In genomic region chr18:44679912-44680270, GRCh38 we compare ENCODE assay signal across 8 cellular contexts.
A peak's percentile ranks its signal among the peaks of the same experiment; 100 is the strongest.
DNase-seq lines count a peak whose midpoint lies in the region; ATAC-seq lines count a peak whose summit lies in the region.

No MANE protein-coding gene starts in this region.

- ATAC-seq in HG02678 (IDR thresholded peaks at IDR 0.05; ENCODE audit: unreplicated experiment) (peak; percentile 9), HG03175 (IDR thresholded peaks at IDR 0.05; ENCODE audit: unreplicated experiment) (no peak), HG03469 (IDR thresholded peaks at IDR 0.05; ENCODE audit: unreplicated experiment) (no peak)

- H3K9me3 ChIP-seq in iPS-15b (ENCODE audit: control insufficient read depth, insufficient read depth, low read length) = no peaks in the 10 kb centered on the region

- peaks cover 13% of the 10 kb centered on the region for H3K4me1 ChIP-seq in iPS-15b (ENCODE audit: control insufficient read depth, insufficient read depth, low read length)

- peak overlapping the region; percentile 63 for H3K4me3 ChIP-seq in iPS-15b (ENCODE audit: low read depth, low read length)
- H3K4me3 ChIP-seq in skeletal muscle cell (ENCODE audit: low read depth, low read length) = peak overlapping the region; percentile 74

- H3K36me3 ChIP-seq in iPS-15b (ENCODE audit: control insufficient read depth, insufficient read depth, low read length) = no peaks in the 10 kb centered on the region

- H3K27me3 ChIP-seq in iPS-15b (ENCODE audit: control insufficient read depth, insufficient read depth, low read length) = peaks cover 21% of the 10 kb centered on the region

- H3K9ac ChIP-seq in iPS-15b (ENCODE audit: low read depth, low read length) = no peak overlapping the region

- DNase-seq in DMS53 treated with DMSO at 0.1 percent for 48 hours (lab: John Stamatoyannopoulos, UW; ENCODE audit: unreplicated experiment) = peak; percentile 56
- DNase-seq in NOMO-1 treated with DMSO at 0.1 percent for 48 hours (lab: John Stamatoyannopoulos, UW; ENCODE audit: unreplicated experiment) = peak; percentile 33
- peak; percentile 73 for DNase-seq in astrocyte of the hippocampus (ENCODE audit: low read depth, low spot score)
- no peak for DNase-seq in skeletal muscle cell (ENCODE audit: low read depth)
